In genomic region chr1:194078765-194079164, GRCh38 we compare ENCODE assay signal across 24 cellular contexts.
DNase-seq lines count a peak whose midpoint lies in the region; ATAC-seq and TF ChIP-seq lines count a peak whose summit lies in the region.
"Had no signal": no experiment of that assay in that cellular context is flagged by ENCODE, and none has a peak within 500 bp of the region (broad histone marks: within the 10 kb centered on the region; RNA-seq: fewer than 3 reads in every experiment).

No MANE protein-coding gene starts in this region.

- H3K36me3 ChIP-seq in esophagus squamous epithelium: no peaks in the 10 kb centered on the region
- H3K36me3 ChIP-seq: colonic mucosa, thoracic aorta had no signal

- intact Hi-C loops in esophagus squamous epithelium (cut with DNase I): no loop called here

- 81 to 88% methylated on average over 1 of the region's 1 CpG for WGBS in esophagus squamous epithelium, 2 donors

- no peak for TF ChIP-seq POLR2A in esophagus squamous epithelium (IDR thresholded peaks at IDR 0.05)

- H3K36me3 Mint-ChIP-seq in stimulated activated naive B cell treated with anti-CD40 and anti-IgM and Interleukin-4, amounts not matched to agents 10 μg/mL and 1 μg/mL and 100 μg/mL, for 72 hours: no peaks in the 10 kb centered on the region
- H3K36me3 Mint-ChIP-seq: activated CD8-positive, alpha-beta memory T cell treated with anti-CD3 and anti-CD28 coated beads, Interleukin-2, amount 10 ng/mL, durations not matched to agents 7 days and 5 days; naive B cell had no signal

- H3K9me3 Mint-ChIP-seq in stimulated activated naive B cell treated with anti-CD40 and anti-IgM and Interleukin-4, amounts not matched to agents 10 μg/mL and 1 μg/mL and 100 μg/mL, for 72 hours: peaks cover 0 to 3% of the 10 kb centered on the region in 2 donors

- no peaks in the 10 kb centered on the region for H3K4me1 ChIP-seq in esophagus squamous epithelium
- H3K4me1 ChIP-seq: colonic mucosa had no signal

- H3K4me3 ChIP-seq in esophagus squamous epithelium: no peak overlapping the region
- H3K4me3 ChIP-seq: colonic mucosa, lung, thoracic aorta had no signal

- H3K27ac ChIP-seq in esophagus squamous epithelium: no peak overlapping the region
- H3K27ac ChIP-seq: C4-2B, colonic mucosa, epithelial cell of prostate, HL-60, thoracic aorta had no signal

- peak; percentile 87 for ATAC-seq in GM19351 (IDR thresholded peaks at IDR 0.05; ENCODE audit: unreplicated experiment)
- ATAC-seq in GM21786 (IDR thresholded peaks at IDR 0.05; ENCODE audit: unreplicated experiment): peak; percentile 60
- peak; percentile 76 for ATAC-seq in HG03342 (IDR thresholded peaks at IDR 0.05; ENCODE audit: unreplicated experiment)
- ATAC-seq in stimulated activated naive B cell treated with anti-CD40 and anti-IgM and Interleukin-4, amounts not matched to agents 10 μg/mL and 1 μg/mL and 100 μg/mL, for 72 hours (replicated peaks): peak; percentile 73 to 85
- ATAC-seq: activated CD8-positive, alpha-beta memory T cell treated with anti-CD3 and anti-CD28 coated beads, Interleukin-2, amount 10 ng/mL, durations not matched to agents 7 days and 5 days; WTC11 had no signal

- H3K9me3 ChIP-seq in esophagus squamous epithelium: no peaks in the 10 kb centered on the region
- H3K9me3 ChIP-seq: colonic mucosa, thoracic aorta had no signal

- DNase-seq in stimulated activated naive B cell treated with anti-CD40 and anti-IgM and Interleukin-4, amounts not matched to agents 10 μg/mL and 1 μg/mL and 100 μg/mL, for 72 hours: no peak
- DNase-seq in NOMO-1 (lab: John Stamatoyannopoulos, UW; ENCODE audit: unreplicated experiment in 2 of 2): no peak
- DNase-seq in NCI-H187 treated with DMSO at 0.1 percent for 48 hours (lab: John Stamatoyannopoulos, UW): no peak
- no peak for DNase-seq in esophagus squamous epithelium (lab: John Stamatoyannopoulos, UW)
- DNase-seq: activated CD8-positive, alpha-beta memory T cell treated with anti-CD3 and anti-CD28 coated beads, Interleukin-2, amount 10 ng/mL, durations not matched to agents 7 days and 5 days; activated naive CD4-positive, alpha-beta T cell; colonic mucosa; KG1; naive B cell; NCI-H1092 treated with DMSO at 0.1 percent for 48 hours; NCI-H2171; NCI-H82; stimulated activated CD4-positive, alpha-beta T cell treated with anti-CD3 and anti-CD28 coated beads, Interleukin-4, amount 100 ng/mL, for 1 hour; stimulated activated CD8-positive, alpha-beta memory T cell treated with anti-CD3 and anti-CD28 coated beads, Interleukin-4, amount 100 ng/mL, for 48 hours; T-helper 1 cell had no signal

- TF ChIP-seq CTCF in esophagus squamous epithelium (IDR thresholded peaks at IDR 0.05): no peak

- H3K27me3 Mint-ChIP-seq in stimulated activated naive B cell treated with anti-CD40 and anti-IgM and Interleukin-4, amounts not matched to agents 10 μg/mL and 1 μg/mL and 100 μg/mL, for 72 hours: no peaks in the 10 kb centered on the region
- H3K27me3 Mint-ChIP-seq: activated CD8-positive, alpha-beta memory T cell treated with anti-CD3 and anti-CD28 coated beads, Interleukin-2, amount 10 ng/mL, durations not matched to agents 7 days and 5 days; naive B cell had no signal

- H3K4me1 Mint-ChIP-seq in stimulated activated naive B cell treated with anti-CD40 and anti-IgM and Interleukin-4, amounts not matched to agents 10 μg/mL and 1 μg/mL and 100 μg/mL, for 72 hours: peaks cover 3 to 6% of the 10 kb centered on the region in 2 donors
- H3K4me1 Mint-ChIP-seq: activated CD8-positive, alpha-beta memory T cell treated with anti-CD3 and anti-CD28 coated beads, Interleukin-2, amount 10 ng/mL, durations not matched to agents 7 days and 5 days had no signal

- H3K4me3 Mint-ChIP-seq in stimulated activated naive B cell treated with anti-CD40 and anti-IgM and Interleukin-4, amounts not matched to agents 10 μg/mL and 1 μg/mL and 100 μg/mL, for 72 hours: no peak overlapping the region
- H3K4me3 Mint-ChIP-seq: activated CD8-positive, alpha-beta memory T cell treated with anti-CD3 and anti-CD28 coated beads, Interleukin-2, amount 10 ng/mL, durations not matched to agents 7 days and 5 days; naive B cell; WTC11 had no signal

- H3K27ac Mint-ChIP-seq in stimulated activated naive B cell treated with anti-CD40 and anti-IgM and Interleukin-4, amounts not matched to agents 10 μg/mL and 1 μg/mL and 100 μg/mL, for 72 hours: no peak overlapping the region
- H3K27ac Mint-ChIP-seq: activated CD8-positive, alpha-beta memory T cell treated with anti-CD3 and anti-CD28 coated beads, Interleukin-2, amount 10 ng/mL, durations not matched to agents 7 days and 5 days; WTC11 had no signal

- no peaks in the 10 kb centered on the region for H3K27me3 ChIP-seq in esophagus squamous epithelium
- H3K27me3 ChIP-seq: colonic mucosa had no signal
